2 cellular contexts compared by ENCODE assay signal in genomic region chr9:133690111-133690561, GRCh38.
TF ChIP-seq lines count a peak whose summit lies in the region.

No MANE protein-coding gene starts in this region.

TF ChIP-seq in HepG2, 621 proteins besides CTCF, POLR2A, EP300 and RAD21:
- TF ChIP-seq TEAD2 (CRISPR knock-in tag; IDR thresholded peaks at IDR 0.05) = no peak
- TF ChIP-seq ZXDC (CRISPR knock-in tag; IDR thresholded peaks at IDR 0.05) = no peak
- TF ChIP-seq NONO (IDR thresholded peaks at IDR 0.05) = no peak
- TF ChIP-seq NONO (CRISPR knock-in tag; conservative IDR thresholded peaks at IDR 0.05) = no peak
- no peak for TF ChIP-seq ZNF550 (CRISPR knock-in tag; IDR thresholded peaks at IDR 0.05; ENCODE audit: borderline replicate concordance)
- no peak for TF ChIP-seq PBX2 (CRISPR knock-in tag; IDR thresholded peaks at IDR 0.05)
- no peak for TF ChIP-seq LCORL (IDR thresholded peaks at IDR 0.05)
- TF ChIP-seq LCORL (CRISPR knock-in tag; IDR thresholded peaks at IDR 0.05) = no peak
- no peak for TF ChIP-seq RXRB (CRISPR knock-in tag; IDR thresholded peaks at IDR 0.05; ENCODE audit: borderline replicate concordance)
- no peak for TF ChIP-seq U2AF2 (IDR thresholded peaks at IDR 0.05; ENCODE audit: low read depth, low read length)
- no peak for TF ChIP-seq PITX1 (CRISPR knock-in tag; IDR thresholded peaks at IDR 0.05)
- no peak for TF ChIP-seq ARID4A (CRISPR knock-in tag; IDR thresholded peaks at IDR 0.05; ENCODE audit: borderline replicate concordance)
- TF ChIP-seq ZNF558 (CRISPR knock-in tag; IDR thresholded peaks at IDR 0.05; ENCODE audit: borderline replicate concordance) = no peak
- no peak for TF ChIP-seq ZNF343 (CRISPR knock-in tag; IDR thresholded peaks at IDR 0.05)

TF ChIP-seq in neural cell, 6 proteins besides CTCF, POLR2A, EP300 and RAD21:
- TF ChIP-seq POLR2AphosphoS5 (IDR thresholded peaks at IDR 0.05) = no peak
- TF ChIP-seq TAF1 (IDR thresholded peaks at IDR 0.05; ENCODE audit: low read depth) = no peak
- TF ChIP-seq EZH2 (IDR thresholded peaks at IDR 0.05; ENCODE audit: borderline replicate concordance, insufficient read depth, low read length, poor library complexity, severe bottlenecking) = no peak
- no peak for TF ChIP-seq SMC3 (conservative IDR thresholded peaks at IDR 0.05; ENCODE audit: poor library complexity)
- no peak for TF ChIP-seq MXI1 (conservative IDR thresholded peaks at IDR 0.05; ENCODE audit: poor library complexity, severe bottlenecking)
- no peak for TF ChIP-seq REST (IDR thresholded peaks at IDR 0.05; ENCODE audit: borderline replicate concordance)
TF ChIP-seq in neural cell: peak in this region for 0.
